In the genomic region with DNA sequence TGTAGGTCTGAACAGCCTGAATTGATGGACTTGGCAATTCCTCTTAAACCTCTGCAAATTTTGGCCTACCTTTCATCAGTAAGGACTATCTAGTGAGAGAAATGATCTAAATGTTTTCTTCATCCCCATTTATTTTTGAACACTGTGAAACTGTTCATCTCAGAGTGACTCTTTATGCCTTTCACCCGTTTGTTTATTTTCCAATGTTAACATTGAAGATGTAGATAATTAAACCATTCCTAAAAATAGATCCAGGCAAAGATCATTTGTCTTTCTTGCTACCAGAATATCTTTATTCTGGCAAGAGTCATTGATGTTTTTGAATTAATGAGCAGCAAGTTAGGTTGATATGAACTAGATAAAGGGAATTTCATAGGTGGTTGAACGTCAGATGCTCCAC, we compare ENCODE assay signal across 1 cellular context.
TF ChIP-seq lines count a peak whose summit lies in the region.

No MANE protein-coding gene starts in this region.

TF ChIP-seq in IMR-90, 13 proteins besides CTCF, POLR2A, EP300 and RAD21 (continued from another document):
- TF ChIP-seq, protein P1, sequence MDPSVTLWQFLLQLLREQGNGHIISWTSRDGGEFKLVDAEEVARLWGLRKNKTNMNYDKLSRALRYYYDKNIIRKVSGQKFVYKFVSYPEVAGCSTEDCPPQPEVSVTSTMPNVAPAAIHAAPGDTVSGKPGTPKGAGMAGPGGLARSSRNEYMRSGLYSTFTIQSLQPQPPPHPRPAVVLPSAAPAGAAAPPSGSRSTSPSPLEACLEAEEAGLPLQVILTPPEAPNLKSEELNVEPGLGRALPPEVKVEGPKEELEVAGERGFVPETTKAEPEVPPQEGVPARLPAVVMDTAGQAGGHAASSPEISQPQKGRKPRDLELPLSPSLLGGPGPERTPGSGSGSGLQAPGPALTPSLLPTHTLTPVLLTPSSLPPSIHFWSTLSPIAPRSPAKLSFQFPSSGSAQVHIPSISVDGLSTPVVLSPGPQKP (IDR thresholded peaks at IDR 0.05; ENCODE audit: borderline replicate concordance, low read depth, low read length), result no peak
- TF ChIP-seq, protein P2, sequence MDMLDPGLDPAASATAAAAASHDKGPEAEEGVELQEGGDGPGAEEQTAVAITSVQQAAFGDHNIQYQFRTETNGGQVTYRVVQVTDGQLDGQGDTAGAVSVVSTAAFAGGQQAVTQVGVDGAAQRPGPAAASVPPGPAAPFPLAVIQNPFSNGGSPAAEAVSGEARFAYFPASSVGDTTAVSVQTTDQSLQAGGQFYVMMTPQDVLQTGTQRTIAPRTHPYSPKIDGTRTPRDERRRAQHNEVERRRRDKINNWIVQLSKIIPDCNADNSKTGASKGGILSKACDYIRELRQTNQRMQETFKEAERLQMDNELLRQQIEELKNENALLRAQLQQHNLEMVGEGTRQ (IDR thresholded peaks at IDR 0.05; ENCODE audit: low read depth, low read length), result no peak
- TF ChIP-seq MAFK (IDR thresholded peaks at IDR 0.05; ENCODE audit: low read depth, low read length), result no peak
